ENCODE assay signal across 8 cellular contexts in genomic region chrX:120308959-120309872, GRCh38.
DNase-seq lines count a peak whose midpoint lies in the region; ATAC-seq and TF ChIP-seq lines count a peak whose summit lies in the region.

No MANE protein-coding gene starts in this region.

- peaks cover 34% of the 10 kb centered on the region for H3K9me3 Mint-ChIP-seq in nephron progenitor cell

- H3K4me3 Mint-ChIP-seq in nephron progenitor cell: peak overlapping the region; percentile 83

- no peak overlapping the region for H3K27ac Mint-ChIP-seq in nephron progenitor cell

- peak; percentile 29 for TF ChIP-seq CTCF in nephron progenitor cell (IDR thresholded peaks at IDR 0.05)

- peaks cover 25% of the 10 kb centered on the region for H3K4me1 Mint-ChIP-seq in nephron progenitor cell

- ATAC-seq in GM18517 (IDR thresholded peaks at IDR 0.05; ENCODE audit: unreplicated experiment) (peak; percentile 92), HG02981 (IDR thresholded peaks at IDR 0.05; ENCODE audit: unreplicated experiment) (peak; percentile 93)

- H3K27me3 Mint-ChIP-seq in nephron progenitor cell (ENCODE audit: low read depth, poor library complexity): peaks cover 87% of the 10 kb centered on the region

- H3K36me3 Mint-ChIP-seq in nephron progenitor cell (ENCODE audit: low read depth): no peaks in the 10 kb centered on the region

- peak; percentile 86 for DNase-seq in NCI-H2227 treated with DMSO at 0.1 percent for 48 hours (lab: John Stamatoyannopoulos, UW)
- peak; percentile 51 for DNase-seq in activated T-cell treated with anti-CD3 and anti-CD28 coated beads for 48 hours (ENCODE audit: low read depth)
- DNase-seq in fibroblast of gingiva (ENCODE audit: low read depth): peak; percentile 27
- peak; percentile 56 for DNase-seq in nephron progenitor cell
- DNase-seq in stimulated activated naive CD4-positive, alpha-beta T cell treated with Interleukin-2 at 50 U/mL for 16 hours (lab: John Stamatoyannopoulos, UW): peak; percentile 60
- no peak for DNase-seq in AML-193 (lab: John Stamatoyannopoulos, UW)

Comparison
In these comparisons a context has a peak if more than half of its experiments do, and no peak if none do; other contexts are left out.
1. DNase-seq: peak in NCI-H2227 treated with DMSO at 0.1 percent for 48 hours (single experiment), activated T-cell treated with anti-CD3 and anti-CD28 coated beads for 48 hours (single experiment), fibroblast of gingiva (single experiment), nephron progenitor cell (single experiment) and stimulated activated naive CD4-positive, alpha-beta T cell treated with Interleukin-2 at 50 U/mL for 16 hours (single experiment); none in AML-193 (0 of 2).